ENCODE assay signal across 8 cellular contexts in the genomic region with DNA sequence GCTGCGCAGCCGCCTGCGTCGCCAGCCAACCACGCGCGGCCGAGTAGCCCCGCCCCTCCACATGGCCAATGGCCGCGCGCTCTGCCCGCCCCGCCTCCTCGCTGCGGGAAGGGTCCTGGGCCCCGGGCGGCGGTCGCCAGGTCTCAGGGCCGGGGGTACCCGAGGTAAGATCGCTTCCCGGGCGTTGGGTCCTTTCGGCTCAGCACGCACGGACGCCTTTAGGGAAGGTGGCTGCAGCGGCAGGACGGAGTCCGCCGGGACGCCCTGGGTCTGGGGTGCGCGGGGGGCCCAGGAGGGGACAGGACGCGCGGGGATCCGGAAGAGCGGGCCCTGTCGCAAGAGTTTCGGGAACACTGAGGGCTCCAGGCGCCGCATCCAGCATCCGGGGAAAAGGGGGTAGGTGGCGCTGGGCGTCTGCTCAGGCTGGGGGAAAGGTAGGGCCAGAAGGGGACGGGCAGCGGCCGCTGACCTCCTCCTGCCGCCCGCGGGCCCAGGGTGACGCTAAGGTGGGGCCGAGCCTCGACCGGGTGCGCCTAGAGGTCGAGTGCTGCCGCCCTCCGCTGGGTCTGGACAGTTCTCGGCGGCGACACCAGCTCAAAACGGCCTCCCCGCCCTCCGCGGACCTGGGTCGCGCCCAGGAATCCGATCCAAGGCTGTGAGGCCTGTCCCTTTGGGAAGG. TPM values are rescaled to one million over a fixed set of nuclear protein-coding genes. Genes with fewer than 3 reads are reported as not detected.
DNase-seq lines count a peak whose midpoint lies in the region; ATAC-seq, FAIRE-seq and TF ChIP-seq lines count a peak whose summit lies in the region.

A gene (plus strand): TSS at position 95 of the 679 bp plus-strand sequence. CDS start 7,791 bp downstream, outside the sequence.

- no peaks in the 10 kb centered on the region for H3K36me3 ChIP-seq in HUES64 (ENCODE audit: insufficient read depth, low read length)

- H3K27ac ChIP-seq in HUES64 (ENCODE audit: low read depth, low read length), result peak within 1 kb of the TSS; percentile 64
- H3K27ac ChIP-seq in epithelial cell of prostate, result peak within 1 kb of the TSS; percentile 61

- H3K27me3 ChIP-seq in HUES64 (ENCODE audit: insufficient read depth, low read length), result no peaks in the 10 kb centered on the region

- no peaks in the 10 kb centered on the region for H3K9me3 ChIP-seq in HUES64 (ENCODE audit: insufficient read depth, low read depth, low read length)

- ATAC-seq in GM21423 (IDR thresholded peaks at IDR 0.05; ENCODE audit: unreplicated experiment), result peak; percentile 84

- under 1% methylated on average over 72 of the region's 72 CpGs for WGBS in HUES64

- no peak for TF ChIP-seq CTCF in D721Med (IDR thresholded peaks at IDR 0.05; ENCODE audit: insufficient read depth, missing control alignments)

- FAIRE-seq in D721Med (lab: Jason Lieb, UNC), result no peak

- DNase-seq in D721Med (ENCODE audit: insufficient read length, low spot score) (peak; percentile 71), OCI-M1 (lab: John Stamatoyannopoulos, UW) (peak; percentile 85), activated T-cell treated with anti-CD3 and anti-CD28 coated beads for 48 hours (ENCODE audit: low read depth) (peak; percentile 88), epithelial cell of prostate (ENCODE audit: low read depth, low spot score) (no peak), mucosa of gallbladder (ENCODE audit: low spot score) (peak; percentile 84)
- peak; percentile 81 for DNase-seq in stimulated activated CD8-positive, alpha-beta memory T cell treated with anti-CD3 and anti-CD28 coated beads, Interleukin-4, amount 100 ng/mL, for 24 hours (ENCODE audit: low read depth)

- no peaks in the 10 kb centered on the region for H3K4me1 ChIP-seq in HUES64 (ENCODE audit: insufficient read depth, low read length)

- H3K4me3 ChIP-seq in HUES64 (ENCODE audit: low read length), result peak within 1 kb of the TSS; percentile 98

- peak within 1 kb of the TSS; percentile 87 for H3K9ac ChIP-seq in HUES64 (ENCODE audit: low read depth, low read length)

RNA-seq across cellular contexts. Expression of the gene that starts here (rescaled TPM):
- 9.5 TPM for polyA plus RNA-seq in HUES64 (2013, experiment 1 of 2)
- 12.2 TPM for polyA plus RNA-seq in HUES64 (2013, experiment 2 of 2)
- 44.9 TPM for total RNA-seq in mucosa of gallbladder
